Comparison of ENCODE assay signal across 1 cellular context in the genomic region with DNA sequence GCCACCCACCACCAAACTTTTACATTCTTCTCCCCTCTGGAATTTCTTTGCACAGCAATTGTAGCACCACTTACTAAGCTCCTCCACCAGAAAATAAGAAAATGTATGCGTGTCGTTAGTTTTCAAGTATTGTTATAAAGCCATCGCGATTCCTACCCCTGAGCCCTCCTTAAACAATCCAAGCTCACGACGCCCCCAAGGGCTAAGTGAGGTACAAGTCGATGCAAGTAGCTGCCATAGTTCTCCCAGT.
TF ChIP-seq lines count a peak whose summit lies in the region.

No MANE protein-coding gene starts in this region.

TF ChIP-seq in SK-N-SH, 30 proteins besides CTCF, POLR2A, EP300 and RAD21 (continued from another document):
- TF ChIP-seq IRF3 (IDR thresholded peaks at IDR 0.05; ENCODE audit: low read depth, low read length) (no peak), MXI1 (IDR thresholded peaks at IDR 0.05; ENCODE audit: low read depth, low read length) (no peak)
